In genomic region chr11:66510990-66511339, GRCh38 we compare ENCODE assay signal across 2 cellular contexts.
TF ChIP-seq lines count a peak whose summit lies in the region.

No MANE protein-coding gene starts in this region.

TF ChIP-seq in H1, 55 proteins besides CTCF, POLR2A, EP300 and RAD21:
- no peak for TF ChIP-seq MAX (IDR thresholded peaks at IDR 0.05)
- TF ChIP-seq PHF8 (conservative IDR thresholded peaks at IDR 0.05; ENCODE audit: low read depth, low read length), result no peak
- peak; percentile 19 for TF ChIP-seq SAP30 (IDR thresholded peaks at IDR 0.05; ENCODE audit: insufficient read depth, insufficient replicate concordance, low read length)
- no peak for TF ChIP-seq SP1 (IDR thresholded peaks at IDR 0.05; ENCODE audit: low read depth, low read length)
- no peak for TF ChIP-seq MAFK (IDR thresholded peaks at IDR 0.05; ENCODE audit: low read depth, low read length)
- no peak for TF ChIP-seq JUND (IDR thresholded peaks at IDR 0.05; ENCODE audit: low read length)
- TF ChIP-seq BCL11A (IDR thresholded peaks at IDR 0.05; ENCODE audit: low read depth in 2 of 2, low read length in 2 of 2), result no peak
- no peak for TF ChIP-seq BACH1 (IDR thresholded peaks at IDR 0.05; ENCODE audit: low read length)

TF ChIP-seq in neural cell, 6 proteins besides CTCF, POLR2A, EP300 and RAD21:
- TF ChIP-seq POLR2AphosphoS5 (IDR thresholded peaks at IDR 0.05), result no peak
- no peak for TF ChIP-seq EZH2 (IDR thresholded peaks at IDR 0.05; ENCODE audit: borderline replicate concordance, insufficient read depth, low read length, poor library complexity, severe bottlenecking)
- TF ChIP-seq, protein P1, sequence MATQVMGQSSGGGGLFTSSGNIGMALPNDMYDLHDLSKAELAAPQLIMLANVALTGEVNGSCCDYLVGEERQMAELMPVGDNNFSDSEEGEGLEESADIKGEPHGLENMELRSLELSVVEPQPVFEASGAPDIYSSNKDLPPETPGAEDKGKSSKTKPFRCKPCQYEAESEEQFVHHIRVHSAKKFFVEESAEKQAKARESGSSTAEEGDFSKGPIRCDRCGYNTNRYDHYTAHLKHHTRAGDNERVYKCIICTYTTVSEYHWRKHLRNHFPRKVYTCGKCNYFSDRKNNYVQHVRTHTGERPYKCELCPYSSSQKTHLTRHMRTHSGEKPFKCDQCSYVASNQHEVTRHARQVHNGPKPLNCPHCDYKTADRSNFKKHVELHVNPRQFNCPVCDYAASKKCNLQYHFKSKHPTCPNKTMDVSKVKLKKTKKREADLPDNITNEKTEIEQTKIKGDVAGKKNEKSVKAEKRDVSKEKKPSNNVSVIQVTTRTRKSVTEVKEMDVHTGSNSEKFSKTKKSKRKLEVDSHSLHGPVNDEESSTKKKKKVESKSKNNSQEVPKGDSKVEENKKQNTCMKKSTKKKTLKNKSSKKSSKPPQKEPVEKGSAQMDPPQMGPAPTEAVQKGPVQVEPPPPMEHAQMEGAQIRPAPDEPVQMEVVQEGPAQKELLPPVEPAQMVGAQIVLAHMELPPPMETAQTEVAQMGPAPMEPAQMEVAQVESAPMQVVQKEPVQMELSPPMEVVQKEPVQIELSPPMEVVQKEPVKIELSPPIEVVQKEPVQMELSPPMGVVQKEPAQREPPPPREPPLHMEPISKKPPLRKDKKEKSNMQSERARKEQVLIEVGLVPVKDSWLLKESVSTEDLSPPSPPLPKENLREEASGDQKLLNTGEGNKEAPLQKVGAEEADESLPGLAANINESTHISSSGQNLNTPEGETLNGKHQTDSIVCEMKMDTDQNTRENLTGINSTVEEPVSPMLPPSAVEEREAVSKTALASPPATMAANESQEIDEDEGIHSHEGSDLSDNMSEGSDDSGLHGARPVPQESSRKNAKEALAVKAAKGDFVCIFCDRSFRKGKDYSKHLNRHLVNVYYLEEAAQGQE (IDR thresholded peaks at IDR 0.05; ENCODE audit: borderline replicate concordance), result no peak
- no peak for TF ChIP-seq TAF1 (IDR thresholded peaks at IDR 0.05; ENCODE audit: low read depth)
